ENCODE assay signal across 8 cellular contexts in the genomic region with DNA sequence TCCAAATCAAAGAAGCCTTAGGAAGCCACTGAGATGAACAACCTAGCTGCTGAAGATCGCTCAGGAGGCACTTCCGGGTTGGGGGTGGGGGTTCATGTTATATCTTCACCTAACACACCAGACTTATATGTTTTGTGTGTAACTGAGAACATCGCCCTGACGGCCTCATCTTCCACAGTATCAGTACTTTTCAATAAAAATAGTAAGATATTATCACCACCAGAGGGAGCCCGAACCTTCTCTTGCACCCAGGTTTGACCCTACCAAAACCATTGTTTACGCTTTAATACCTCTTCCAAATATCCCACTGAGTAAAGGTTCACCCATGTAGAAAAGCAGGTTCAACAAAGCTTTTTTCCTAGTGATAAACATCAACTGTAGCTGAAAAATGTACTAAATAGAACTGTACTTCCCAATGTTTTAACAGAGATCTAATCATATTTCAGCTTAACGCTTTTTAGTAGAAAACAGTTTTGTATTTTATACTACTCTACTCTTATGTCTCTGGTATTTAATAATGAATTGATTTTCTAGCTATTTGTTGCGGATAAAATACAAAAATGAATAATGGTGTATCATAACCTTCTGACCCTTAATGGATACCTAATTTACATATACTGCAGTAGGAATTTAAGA.
DNase-seq lines count a peak whose midpoint lies in the region; ATAC-seq and TF ChIP-seq lines count a peak whose summit lies in the region.

No MANE protein-coding gene starts in this region.

- H3K4me1 ChIP-seq in mucosa of descending colon (ENCODE audit: low read depth): no peaks in the 10 kb centered on the region

- H3K27me3 Mint-ChIP-seq in endothelial cell (ENCODE audit: unreplicated experiment): no peaks in the 10 kb centered on the region

- no peaks in the 10 kb centered on the region for H3K36me3 ChIP-seq in mucosa of descending colon (ENCODE audit: low read depth)

- H3K9me3 Mint-ChIP-seq in endothelial cell (ENCODE audit: unreplicated experiment): no peaks in the 10 kb centered on the region

- DNase-seq in AG09309 (ENCODE audit: low read depth) (no peak), GM13976 (ENCODE audit: low spot score) (peak; percentile 56), NCI-H1105 (lab: John Stamatoyannopoulos, UW) (peak; percentile 39), SW480 (ENCODE audit: low spot score) (peak; percentile 70), endothelial cell (ENCODE audit: low spot score) (peak; percentile 37), mucosa of descending colon (peak in 1 of 3 donors; percentile 64), UCSD-AML1 (lab: John Stamatoyannopoulos, UW; ENCODE audit: unreplicated experiment) (no peak)

- intact Hi-C loops in mucosa of descending colon (cut with DNase I, micrococcal nuclease): loop anchor here in 1 of 2 donors (10.0 kb wide), 1 partner anchor 250 kb away; no protein-coding TSS in a partner anchor

- H3K36me3 Mint-ChIP-seq in endothelial cell (ENCODE audit: low read depth, unreplicated experiment): peaks cover 7% of the 10 kb centered on the region

- no peak overlapping the region for H3K4me3 ChIP-seq in AG09309 (ENCODE audit: control insufficient read depth, low read depth, low read length)
- H3K4me3 ChIP-seq in mucosa of descending colon: no peak overlapping the region

- TF ChIP-seq CTCF in AG09309 (IDR thresholded peaks at IDR 0.05; ENCODE audit: control insufficient read depth, insufficient read depth, low read depth, low read length, missing control alignments): peak; percentile 65
- TF ChIP-seq CTCF in GM13976 (IDR thresholded peaks at IDR 0.05; ENCODE audit: borderline replicate concordance, control extremely low read depth, extremely low read depth, insufficient read depth, missing control alignments): peak; percentile 43
- peak; percentile 89 for TF ChIP-seq CTCF in endothelial cell (IDR thresholded peaks at IDR 0.05; ENCODE audit: unreplicated experiment)
- peak; percentile 40 for TF ChIP-seq CTCF in mucosa of descending colon (IDR thresholded peaks at IDR 0.05)

- in situ Hi-C loops in GM13976 (cut with MboI; ENCODE audit: low sequenced_read_pairs, unreplicated experiment): no loop called here

- no peaks in the 10 kb centered on the region for H3K9me3 ChIP-seq in mucosa of descending colon

- ATAC-seq in HG02763 (IDR thresholded peaks at IDR 0.05; ENCODE audit: unreplicated experiment) (peak; percentile 83), mucosa of descending colon (peak; percentile 69)

- no peak overlapping the region for H3K4me3 Mint-ChIP-seq in endothelial cell (ENCODE audit: unreplicated experiment)

- no peaks in the 10 kb centered on the region for H3K4me1 Mint-ChIP-seq in endothelial cell (ENCODE audit: unreplicated experiment)

- H3K27ac Mint-ChIP-seq in endothelial cell (ENCODE audit: unreplicated experiment): no peak overlapping the region

Comparison
In these comparisons a context has a peak if more than half of its experiments do, and no peak if none do; other contexts are left out.
1. DNase-seq: peak in GM13976 (single experiment), NCI-H1105 (single experiment), SW480 (single experiment) and endothelial cell (single experiment); none in AG09309 (single experiment) and UCSD-AML1 (single experiment).
2. Peak in every context shown above with its lines, with median percentiles within 50 percentile points of each other: CTCF ChIP-seq.